ENCODE assay signal across 7 cellular contexts in genomic region chr12:115020091-115020490, GRCh38.
"Had no signal": no experiment of that assay in that cellular context is flagged by ENCODE, and none has a peak within 500 bp of the region (broad histone marks: within the 10 kb centered on the region; RNA-seq: fewer than 3 reads in every experiment).

No MANE protein-coding gene starts in this region.

- ATAC-seq: GM23338, K562 had no signal

- H3K4me2 ChIP-seq: GM23338 had no signal

- DNase-seq: H7, IMR-90, KG1 had no signal

- H3K36me3 ChIP-seq: HAP-1 had no signal

- H3K4me1 ChIP-seq: HAP-1 had no signal

- H3K9me3 ChIP-seq: HAP-1 had no signal

- H3K4me3 ChIP-seq: GM23338, HAP-1, K562 had no signal

- FAIRE-seq: HTR-8/SVneo, K562 had no signal

- H2AFZ ChIP-seq: GM23338 had no signal
